In genomic region chr16:30525844-30526136, GRCh38 we compare ENCODE assay signal across 10 cellular contexts. TPM values are rescaled to one million over a fixed set of nuclear protein-coding genes. Genes with fewer than 3 reads are reported as not detected.
DNase-seq lines count a peak whose midpoint lies in the region; ATAC-seq and TF ChIP-seq lines count a peak whose summit lies in the region.
"Had no signal": no experiment of that assay in that cellular context is flagged by ENCODE, and none has a peak within 500 bp of the region (broad histone marks: within the 10 kb centered on the region; RNA-seq: fewer than 3 reads in every experiment).

No MANE protein-coding gene starts in this region.

- H3K27me3 ChIP-seq in tibial nerve, result no peaks in the 10 kb centered on the region

- peaks cover 7% of the 10 kb centered on the region for H3K36me3 Mint-ChIP-seq in activated T-cell treated with anti-CD3 and anti-CD28 coated beads, Interleukin-2, amount 50 U/mL, for 4 hours (ENCODE audit: insufficient read depth)

- in situ Hi-C loops in astrocyte of the cerebellum (cut with HindIII; ENCODE audit: low sequenced_read_pairs), result no loop called here

- H3K4me3 Mint-ChIP-seq in activated T-cell treated with anti-CD3 and anti-CD28 coated beads, Interleukin-2, amount 50 U/mL, for 4 hours, result peak overlapping the region; percentile 82

- H3K27me3 Mint-ChIP-seq in activated T-cell treated with anti-CD3 and anti-CD28 coated beads, Interleukin-2, amount 50 U/mL, for 4 hours (ENCODE audit: low read depth), result no peaks in the 10 kb centered on the region

- intact Hi-C loops in lower leg skin (cut with DNase I; ENCODE audit: low total_unique reads), result no loop called here

- TF ChIP-seq POLR2A in lower leg skin (IDR thresholded peaks at IDR 0.05) (no peak), tibial nerve (IDR thresholded peaks at IDR 0.05) (no peak)

- peaks cover 0 to 38% (median 11%) of the 10 kb centered on the region in 4 donors for H3K4me1 ChIP-seq in tibial nerve

- 43 to 44% methylated on average over 4 of the region's 4 CpGs for WGBS in lower leg skin, 2 donors
- 39 to 52% methylated on average over 3 to 4 of the region's 4 CpGs for WGBS in tibial nerve, 2 donors

- TF ChIP-seq EP300 in tibial nerve (IDR thresholded peaks at IDR 0.05), result no peak

- no peaks in the 10 kb centered on the region for H3K9me3 ChIP-seq in tibial nerve

- no peaks in the 10 kb centered on the region for H3K9me3 Mint-ChIP-seq in activated T-cell treated with anti-CD3 and anti-CD28 coated beads, Interleukin-2, amount 50 U/mL, for 4 hours

- peaks cover 0 to 24% (median 0%) of the 10 kb centered on the region in 3 donors for H3K36me3 ChIP-seq in tibial nerve

- peak overlapping the region; percentile 81 for H3K4me3 ChIP-seq in astrocyte of the cerebellum (ENCODE audit: low read depth, low read length)
- H3K4me3 ChIP-seq in lower leg skin (ENCODE audit: low read depth, poor library complexity, severe bottlenecking), result peak overlapping the region; percentile 44
- H3K4me3 ChIP-seq in tibial nerve, result peak overlapping the region; percentile 58 to 93 (median 80)

- ATAC-seq in activated T-cell treated with anti-CD3 and anti-CD28 coated beads, Interleukin-2, amount 50 U/mL, for 4 hours, result no peak
- ATAC-seq in HG03175 (IDR thresholded peaks at IDR 0.05; ENCODE audit: unreplicated experiment), result no peak

- TF ChIP-seq CTCF in astrocyte of the cerebellum (IDR thresholded peaks at IDR 0.05; ENCODE audit: low read depth, low read length, missing control alignments), result no peak
- TF ChIP-seq CTCF in lower leg skin (IDR thresholded peaks at IDR 0.05), result no peak
- TF ChIP-seq CTCF in tibial nerve (IDR thresholded peaks at IDR 0.05), result no peak

- DNase-seq in activated T-cell treated with anti-CD3 and anti-CD28 coated beads, Interleukin-2, amount 50 U/mL, for 4 hours, result no peak
- no peak for DNase-seq in activated T-cell treated with anti-CD3 and anti-CD28 coated beads, Interleukin-2, amount 50 U/mL, for 48 hours
- DNase-seq in astrocyte of the cerebellum (ENCODE audit: low read depth), result no peak
- DNase-seq in lower leg skin (ENCODE audit: low spot score in 2 of 2), result no peak
- DNase-seq in tibial nerve (ENCODE audit: low spot score in 2 of 2), result no peak
- no peak for DNase-seq in dedifferentiated amniotic fluid mesenchymal stem cell (ENCODE audit: extremely low spot score)
- no peak for DNase-seq in nucleus accumbens (lab: John Stamatoyannopoulos, UW)
- DNase-seq: NCI-H187 had no signal

- peaks cover 27% of the 10 kb centered on the region for H3K4me1 Mint-ChIP-seq in activated T-cell treated with anti-CD3 and anti-CD28 coated beads, Interleukin-2, amount 50 U/mL, for 4 hours (ENCODE audit: low read depth)

- peak overlapping the region; percentile 93 to 99 (median 98) for H3K27ac ChIP-seq in tibial nerve

RNA-seq across cellular contexts. Expression of gene ZNF768, which starts 0.6 kb away (rescaled TPM):
- 10 to 100 TPM in 2 of 3 donors, 1 to 10 TPM in 1; 9.1 to 10.7 (median 10.5) TPM for total RNA-seq in activated T-cell treated with anti-CD3 and anti-CD28 coated beads, Interleukin-2, amount 50 U/mL, for 4 hours
- 10 to 100 TPM; 31.1 to 43.5 (median 41.0) TPM for total RNA-seq in lower leg skin
- 10 to 100 TPM; 22.8 to 40.2 (median 31.8) TPM for total RNA-seq in tibial nerve

RNA-seq across cellular contexts. Expression of gene ZNF747, which starts 8.9 kb away (rescaled TPM):
- total RNA-seq in activated T-cell treated with anti-CD3 and anti-CD28 coated beads, Interleukin-2, amount 50 U/mL, for 4 hours, result 10 to 100 TPM; 14.2 to 15.4 (median 15.2) TPM
- total RNA-seq in lower leg skin (10 to 100 TPM in 3 of 4 donors, 1 to 10 TPM in 1; 9.9 to 23.7 (median 19.6) TPM), tibial nerve (10 to 100 TPM; 17.4 to 22.2 (median 19.6) TPM)

RNA-seq across cellular contexts. Expression of gene ZNF764, which starts 32.4 kb away (rescaled TPM):
- total RNA-seq in activated T-cell treated with anti-CD3 and anti-CD28 coated beads, Interleukin-2, amount 50 U/mL, for 4 hours, result 10 to 100 TPM; 21.2 to 23.4 (median 22.5) TPM
- 10 to 100 TPM in 3 of 4 donors, 1 to 10 TPM in 1; 8.3 to 12.0 (median 10.3) TPM for total RNA-seq in lower leg skin
- 10 to 100 TPM; 12.5 to 16.7 (median 15.3) TPM for total RNA-seq in tibial nerve

RNA-seq across cellular contexts. Expression of gene ZNF688, which starts 45.7 kb away (rescaled TPM):
- total RNA-seq in activated T-cell treated with anti-CD3 and anti-CD28 coated beads, Interleukin-2, amount 50 U/mL, for 4 hours, result 1 to 10 TPM; 5.6 to 8.1 (median 7.4) TPM
- total RNA-seq in lower leg skin (10 to 100 TPM; 11.9 to 22.5 (median 16.0) TPM), tibial nerve (10 to 100 TPM; 15.7 to 28.6 (median 22.9) TPM)

RNA-seq across cellular contexts. Expression of gene ITGAL, which starts 53.2 kb away (rescaled TPM):
- total RNA-seq in activated T-cell treated with anti-CD3 and anti-CD28 coated beads, Interleukin-2, amount 50 U/mL, for 4 hours, result 100 to 1,000 TPM; 193 to 259 (median 220) TPM
- total RNA-seq in lower leg skin, result 1 to 10 TPM; 1.6 to 2.3 (median 1.8) TPM
- 1 to 10 TPM; 2.4 to 8.8 (median 2.9) TPM for total RNA-seq in tibial nerve
- total RNA-seq: lung microvascular endothelial cell had no signal
